Comparison of ENCODE assay signal across 1 cellular context in the genomic region with DNA sequence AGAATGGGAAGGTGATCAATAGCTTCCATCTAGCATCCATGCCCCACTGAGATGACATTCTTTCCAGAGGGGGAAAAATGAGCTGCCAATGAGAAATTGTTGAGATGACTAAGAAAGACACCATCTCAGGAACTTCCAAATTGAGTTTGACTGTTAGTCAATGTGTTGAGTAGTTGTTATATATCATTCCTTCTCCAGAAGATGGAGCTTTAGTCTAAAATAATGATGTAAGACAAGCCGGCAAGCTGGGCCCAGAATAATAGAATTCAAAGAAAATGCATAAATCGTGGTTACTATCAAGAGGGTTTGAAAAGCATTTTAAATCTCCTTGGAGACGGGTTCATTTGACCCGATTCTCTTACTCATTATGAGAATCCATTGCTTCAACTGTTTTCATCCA.
TF ChIP-seq lines count a peak whose summit lies in the region.

No MANE protein-coding gene starts in this region.

TF ChIP-seq in HepG2, 621 proteins besides CTCF, POLR2A, EP300 and RAD21 (continued from another document and continues in another):
- no peak for TF ChIP-seq SP4 (CRISPR knock-in tag; IDR thresholded peaks at IDR 0.05)
- no peak for TF ChIP-seq HHEX (CRISPR knock-in tag; IDR thresholded peaks at IDR 0.05)
- TF ChIP-seq, protein P1, sequence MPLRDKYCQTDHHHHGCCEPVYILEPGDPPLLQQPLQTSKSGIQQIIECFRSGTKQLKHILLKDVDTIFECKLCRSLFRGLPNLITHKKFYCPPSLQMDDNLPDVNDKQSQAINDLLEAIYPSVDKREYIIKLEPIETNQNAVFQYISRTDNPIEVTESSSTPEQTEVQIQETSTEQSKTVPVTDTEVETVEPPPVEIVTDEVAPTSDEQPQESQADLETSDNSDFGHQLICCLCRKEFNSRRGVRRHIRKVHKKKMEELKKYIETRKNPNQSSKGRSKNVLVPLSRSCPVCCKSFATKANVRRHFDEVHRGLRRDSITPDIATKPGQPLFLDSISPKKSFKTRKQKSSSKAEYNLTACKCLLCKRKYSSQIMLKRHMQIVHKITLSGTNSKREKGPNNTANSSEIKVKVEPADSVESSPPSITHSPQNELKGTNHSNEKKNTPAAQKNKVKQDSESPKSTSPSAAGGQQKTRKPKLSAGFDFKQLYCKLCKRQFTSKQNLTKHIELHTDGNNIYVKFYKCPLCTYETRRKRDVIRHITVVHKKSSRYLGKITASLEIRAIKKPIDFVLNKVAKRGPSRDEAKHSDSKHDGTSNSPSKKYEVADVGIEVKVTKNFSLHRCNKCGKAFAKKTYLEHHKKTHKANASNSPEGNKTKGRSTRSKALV (CRISPR knock-in tag; IDR thresholded peaks at IDR 0.05), result 0 out of 2 replicates have a peak, but pooled peaks have one; percentile 29
- no peak for TF ChIP-seq CREB1 (IDR thresholded peaks at IDR 0.05)
- TF ChIP-seq CREB1 (CRISPR knock-in tag; IDR thresholded peaks at IDR 0.05), result peak; percentile 14; the same call in 1 of the 2 replicates
- no peak for TF ChIP-seq SRSF1 (optimal IDR thresholded peaks at IDR 0.05; ENCODE audit: low read depth, low read length)
- TF ChIP-seq ZFP1 (CRISPR knock-in tag; IDR thresholded peaks at IDR 0.05), result no peak
- no peak for TF ChIP-seq ZNF205 (CRISPR knock-in tag; IDR thresholded peaks at IDR 0.05)
- TF ChIP-seq, protein P2, sequence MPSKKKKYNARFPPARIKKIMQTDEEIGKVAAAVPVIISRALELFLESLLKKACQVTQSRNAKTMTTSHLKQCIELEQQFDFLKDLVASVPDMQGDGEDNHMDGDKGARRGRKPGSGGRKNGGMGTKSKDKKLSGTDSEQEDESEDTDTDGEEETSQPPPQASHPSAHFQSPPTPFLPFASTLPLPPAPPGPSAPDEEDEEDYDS (CRISPR knock-in tag; IDR thresholded peaks at IDR 0.05), result no peak
- TF ChIP-seq ZMAT3 (CRISPR knock-in tag; conservative IDR thresholded peaks at IDR 0.05), result 0 out of 2 replicates have a peak, but pooled peaks have one; percentile 42
- TF ChIP-seq CHD2 (IDR thresholded peaks at IDR 0.05; ENCODE audit: low read depth, low read length), result no peak
- no peak; the same call in 1 of the 2 replicates for TF ChIP-seq ZFY (CRISPR knock-in tag; IDR thresholded peaks at IDR 0.05)
- no peak for TF ChIP-seq ZNF7 (CRISPR knock-in tag; IDR thresholded peaks at IDR 0.05)
- TF ChIP-seq PRPF4 (IDR thresholded peaks at IDR 0.05; ENCODE audit: low read depth, low read length, poor library complexity, severe bottlenecking), result no peak
- TF ChIP-seq ZFX (CRISPR knock-in tag; IDR thresholded peaks at IDR 0.05; ENCODE audit: low read depth), result no peak
- TF ChIP-seq, protein P3, sequence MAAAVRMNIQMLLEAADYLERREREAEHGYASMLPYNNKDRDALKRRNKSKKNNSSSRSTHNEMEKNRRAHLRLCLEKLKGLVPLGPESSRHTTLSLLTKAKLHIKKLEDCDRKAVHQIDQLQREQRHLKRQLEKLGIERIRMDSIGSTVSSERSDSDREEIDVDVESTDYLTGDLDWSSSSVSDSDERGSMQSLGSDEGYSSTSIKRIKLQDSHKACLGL (CRISPR knock-in tag; IDR thresholded peaks at IDR 0.05), result no peak
- TF ChIP-seq ZNF136 (CRISPR knock-in tag; IDR thresholded peaks at IDR 0.05; ENCODE audit: low read depth), result no peak
- TF ChIP-seq, protein P4, sequence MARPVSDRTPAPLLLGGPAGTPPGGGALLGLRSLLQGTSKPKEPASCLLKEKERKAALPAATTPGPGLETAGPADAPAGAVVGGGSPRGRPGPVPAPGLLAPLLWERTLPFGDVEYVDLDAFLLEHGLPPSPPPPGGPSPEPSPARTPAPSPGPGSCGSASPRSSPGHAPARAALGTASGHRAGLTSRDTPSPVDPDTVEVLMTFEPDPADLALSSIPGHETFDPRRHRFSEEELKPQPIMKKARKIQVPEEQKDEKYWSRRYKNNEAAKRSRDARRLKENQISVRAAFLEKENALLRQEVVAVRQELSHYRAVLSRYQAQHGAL (CRISPR knock-in tag; IDR thresholded peaks at IDR 0.05; ENCODE audit: not compliant biosample characterization), result no peak
- no peak for TF ChIP-seq ELF1 (CRISPR knock-in tag; IDR thresholded peaks at IDR 0.05)
- TF ChIP-seq, protein P5, sequence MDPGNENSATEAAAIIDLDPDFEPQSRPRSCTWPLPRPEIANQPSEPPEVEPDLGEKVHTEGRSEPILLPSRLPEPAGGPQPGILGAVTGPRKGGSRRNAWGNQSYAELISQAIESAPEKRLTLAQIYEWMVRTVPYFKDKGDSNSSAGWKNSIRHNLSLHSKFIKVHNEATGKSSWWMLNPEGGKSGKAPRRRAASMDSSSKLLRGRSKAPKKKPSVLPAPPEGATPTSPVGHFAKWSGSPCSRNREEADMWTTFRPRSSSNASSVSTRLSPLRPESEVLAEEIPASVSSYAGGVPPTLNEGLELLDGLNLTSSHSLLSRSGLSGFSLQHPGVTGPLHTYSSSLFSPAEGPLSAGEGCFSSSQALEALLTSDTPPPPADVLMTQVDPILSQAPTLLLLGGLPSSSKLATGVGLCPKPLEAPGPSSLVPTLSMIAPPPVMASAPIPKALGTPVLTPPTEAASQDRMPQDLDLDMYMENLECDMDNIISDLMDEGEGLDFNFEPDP (CRISPR knock-in tag; conservative IDR thresholded peaks at IDR 0.05), result no peak
- TF ChIP-seq ISL2 (CRISPR knock-in tag; IDR thresholded peaks at IDR 0.05), result no peak
- TF ChIP-seq, protein P6, sequence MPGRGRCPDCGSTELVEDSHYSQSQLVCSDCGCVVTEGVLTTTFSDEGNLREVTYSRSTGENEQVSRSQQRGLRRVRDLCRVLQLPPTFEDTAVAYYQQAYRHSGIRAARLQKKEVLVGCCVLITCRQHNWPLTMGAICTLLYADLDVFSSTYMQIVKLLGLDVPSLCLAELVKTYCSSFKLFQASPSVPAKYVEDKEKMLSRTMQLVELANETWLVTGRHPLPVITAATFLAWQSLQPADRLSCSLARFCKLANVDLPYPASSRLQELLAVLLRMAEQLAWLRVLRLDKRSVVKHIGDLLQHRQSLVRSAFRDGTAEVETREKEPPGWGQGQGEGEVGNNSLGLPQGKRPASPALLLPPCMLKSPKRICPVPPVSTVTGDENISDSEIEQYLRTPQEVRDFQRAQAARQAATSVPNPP (CRISPR knock-in tag; IDR thresholded peaks at IDR 0.05), result no peak
- TF ChIP-seq NFYB (CRISPR knock-in tag; IDR thresholded peaks at IDR 0.05), result no peak
- TF ChIP-seq, protein P7, sequence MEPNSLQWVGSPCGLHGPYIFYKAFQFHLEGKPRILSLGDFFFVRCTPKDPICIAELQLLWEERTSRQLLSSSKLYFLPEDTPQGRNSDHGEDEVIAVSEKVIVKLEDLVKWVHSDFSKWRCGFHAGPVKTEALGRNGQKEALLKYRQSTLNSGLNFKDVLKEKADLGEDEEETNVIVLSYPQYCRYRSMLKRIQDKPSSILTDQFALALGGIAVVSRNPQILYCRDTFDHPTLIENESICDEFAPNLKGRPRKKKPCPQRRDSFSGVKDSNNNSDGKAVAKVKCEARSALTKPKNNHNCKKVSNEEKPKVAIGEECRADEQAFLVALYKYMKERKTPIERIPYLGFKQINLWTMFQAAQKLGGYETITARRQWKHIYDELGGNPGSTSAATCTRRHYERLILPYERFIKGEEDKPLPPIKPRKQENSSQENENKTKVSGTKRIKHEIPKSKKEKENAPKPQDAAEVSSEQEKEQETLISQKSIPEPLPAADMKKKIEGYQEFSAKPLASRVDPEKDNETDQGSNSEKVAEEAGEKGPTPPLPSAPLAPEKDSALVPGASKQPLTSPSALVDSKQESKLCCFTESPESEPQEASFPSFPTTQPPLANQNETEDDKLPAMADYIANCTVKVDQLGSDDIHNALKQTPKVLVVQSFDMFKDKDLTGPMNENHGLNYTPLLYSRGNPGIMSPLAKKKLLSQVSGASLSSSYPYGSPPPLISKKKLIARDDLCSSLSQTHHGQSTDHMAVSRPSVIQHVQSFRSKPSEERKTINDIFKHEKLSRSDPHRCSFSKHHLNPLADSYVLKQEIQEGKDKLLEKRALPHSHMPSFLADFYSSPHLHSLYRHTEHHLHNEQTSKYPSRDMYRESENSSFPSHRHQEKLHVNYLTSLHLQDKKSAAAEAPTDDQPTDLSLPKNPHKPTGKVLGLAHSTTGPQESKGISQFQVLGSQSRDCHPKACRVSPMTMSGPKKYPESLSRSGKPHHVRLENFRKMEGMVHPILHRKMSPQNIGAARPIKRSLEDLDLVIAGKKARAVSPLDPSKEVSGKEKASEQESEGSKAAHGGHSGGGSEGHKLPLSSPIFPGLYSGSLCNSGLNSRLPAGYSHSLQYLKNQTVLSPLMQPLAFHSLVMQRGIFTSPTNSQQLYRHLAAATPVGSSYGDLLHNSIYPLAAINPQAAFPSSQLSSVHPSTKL (CRISPR knock-in tag; IDR thresholded peaks at IDR 0.05), result 0 out of 2 replicates have a peak, but pooled peaks have one; percentile 33
- TF ChIP-seq HOXA9 (CRISPR knock-in tag; IDR thresholded peaks at IDR 0.05; ENCODE audit: borderline replicate concordance), result no peak
- TF ChIP-seq ZNF20 (CRISPR knock-in tag; IDR thresholded peaks at IDR 0.05), result no peak
- TF ChIP-seq, protein P8, sequence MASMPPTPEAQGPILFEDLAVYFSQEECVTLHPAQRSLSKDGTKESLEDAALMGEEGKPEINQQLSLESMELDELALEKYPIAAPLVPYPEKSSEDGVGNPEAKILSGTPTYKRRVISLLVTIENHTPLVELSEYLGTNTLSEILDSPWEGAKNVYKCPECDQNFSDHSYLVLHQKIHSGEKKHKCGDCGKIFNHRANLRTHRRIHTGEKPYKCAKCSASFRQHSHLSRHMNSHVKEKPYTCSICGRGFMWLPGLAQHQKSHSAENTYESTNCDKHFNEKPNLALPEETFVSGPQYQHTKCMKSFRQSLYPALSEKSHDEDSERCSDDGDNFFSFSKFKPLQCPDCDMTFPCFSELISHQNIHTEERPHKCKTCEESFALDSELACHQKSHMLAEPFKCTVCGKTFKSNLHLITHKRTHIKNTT (CRISPR knock-in tag; IDR thresholded peaks at IDR 0.05), result no peak
- TF ChIP-seq, protein P9, sequence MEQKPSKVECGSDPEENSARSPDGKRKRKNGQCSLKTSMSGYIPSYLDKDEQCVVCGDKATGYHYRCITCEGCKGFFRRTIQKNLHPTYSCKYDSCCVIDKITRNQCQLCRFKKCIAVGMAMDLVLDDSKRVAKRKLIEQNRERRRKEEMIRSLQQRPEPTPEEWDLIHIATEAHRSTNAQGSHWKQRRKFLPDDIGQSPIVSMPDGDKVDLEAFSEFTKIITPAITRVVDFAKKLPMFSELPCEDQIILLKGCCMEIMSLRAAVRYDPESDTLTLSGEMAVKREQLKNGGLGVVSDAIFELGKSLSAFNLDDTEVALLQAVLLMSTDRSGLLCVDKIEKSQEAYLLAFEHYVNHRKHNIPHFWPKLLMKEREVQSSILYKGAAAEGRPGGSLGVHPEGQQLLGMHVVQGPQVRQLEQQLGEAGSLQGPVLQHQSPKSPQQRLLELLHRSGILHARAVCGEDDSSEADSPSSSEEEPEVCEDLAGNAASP (CRISPR knock-in tag; IDR thresholded peaks at IDR 0.05; ENCODE audit: borderline replicate concordance), result peak; percentile 51; the same call in 1 of the 2 replicates
- TF ChIP-seq, protein P10, sequence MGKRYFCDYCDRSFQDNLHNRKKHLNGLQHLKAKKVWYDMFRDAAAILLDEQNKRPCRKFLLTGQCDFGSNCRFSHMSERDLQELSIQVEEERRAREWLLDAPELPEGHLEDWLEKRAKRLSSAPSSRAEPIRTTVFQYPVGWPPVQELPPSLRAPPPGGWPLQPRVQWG (CRISPR knock-in tag; IDR thresholded peaks at IDR 0.05; ENCODE audit: borderline replicate concordance, low read depth), result no peak
- TF ChIP-seq, protein P11, sequence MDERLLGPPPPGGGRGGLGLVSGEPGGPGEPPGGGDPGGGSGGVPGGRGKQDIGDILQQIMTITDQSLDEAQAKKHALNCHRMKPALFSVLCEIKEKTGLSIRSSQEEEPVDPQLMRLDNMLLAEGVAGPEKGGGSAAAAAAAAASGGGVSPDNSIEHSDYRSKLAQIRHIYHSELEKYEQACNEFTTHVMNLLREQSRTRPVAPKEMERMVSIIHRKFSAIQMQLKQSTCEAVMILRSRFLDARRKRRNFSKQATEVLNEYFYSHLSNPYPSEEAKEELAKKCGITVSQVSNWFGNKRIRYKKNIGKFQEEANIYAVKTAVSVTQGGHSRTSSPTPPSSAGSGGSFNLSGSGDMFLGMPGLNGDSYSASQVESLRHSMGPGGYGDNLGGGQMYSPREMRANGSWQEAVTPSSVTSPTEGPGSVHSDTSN (CRISPR knock-in tag; IDR thresholded peaks at IDR 0.05), result no peak
- no peak for TF ChIP-seq FOSL2 (CRISPR knock-in tag; IDR thresholded peaks at IDR 0.05)
- no peak for TF ChIP-seq ZNF619 (CRISPR knock-in tag; IDR thresholded peaks at IDR 0.05)
- no peak for TF ChIP-seq ZNF333 (CRISPR knock-in tag; IDR thresholded peaks at IDR 0.05; ENCODE audit: borderline replicate concordance)
- TF ChIP-seq NFE2L2 (IDR thresholded peaks at IDR 0.05; ENCODE audit: low read length), result no peak
